In genomic region chr1:79660127-79660526, GRCh38 we compare ENCODE assay signal across 17 cellular contexts.
"Had no signal": no experiment of that assay in that cellular context is flagged by ENCODE, and none has a peak within 500 bp of the region (broad histone marks: within the 10 kb centered on the region; RNA-seq: fewer than 3 reads in every experiment).

No MANE protein-coding gene starts in this region.

- ATAC-seq: activated CD8-positive, alpha-beta memory T cell treated with anti-CD3 and anti-CD28 coated beads, Interleukin-2, amount 10 ng/mL, durations not matched to agents 7 days and 5 days; esophagus mucosa; naive thymus-derived CD4-positive, alpha-beta T cell; upper lobe of right lung had no signal

- DNase-seq: activated CD4-positive, alpha-beta memory T cell treated with anti-CD3 and anti-CD28 coated beads, Interleukin-2, amount 10 ng/mL, durations not matched to agents 7 days and 5 days; activated CD8-positive, alpha-beta memory T cell treated with anti-CD3 and anti-CD28 coated beads, Interleukin-2, amount 10 ng/mL, durations not matched to agents 7 days and 5 days; activated naive CD8-positive, alpha-beta T cell treated with anti-CD3 and anti-CD28 coated beads for 36 hours; amniotic stem cell; effector CD8-positive, alpha-beta T cell; mesenchymal stem cell; naive thymus-derived CD4-positive, alpha-beta T cell; stimulated activated CD4-positive, alpha-beta T cell treated with anti-CD3 and anti-CD28 coated beads, Interleukin-2, amount 100 ng/mL, for 48 hours; testis; upper lobe of right lung; WERI-Rb-1 had no signal

- H3K27ac ChIP-seq: cardiac muscle cell, prostate gland, right atrium auricular region, skin epidermis, testis, upper lobe of right lung, WERI-Rb-1 had no signal

- H3K36me3 Mint-ChIP-seq: activated CD8-positive, alpha-beta memory T cell treated with anti-CD3 and anti-CD28 coated beads, Interleukin-2, amount 10 ng/mL, durations not matched to agents 7 days and 5 days; activated naive CD8-positive, alpha-beta T cell treated with anti-CD3 and anti-CD28 coated beads for 36 hours; naive thymus-derived CD4-positive, alpha-beta T cell had no signal

- H3K4me1 Mint-ChIP-seq: activated CD4-positive, alpha-beta memory T cell treated with anti-CD3 and anti-CD28 coated beads, Interleukin-2, amount 10 ng/mL, durations not matched to agents 7 days and 5 days; activated CD8-positive, alpha-beta memory T cell treated with anti-CD3 and anti-CD28 coated beads, Interleukin-2, amount 10 ng/mL, durations not matched to agents 7 days and 5 days; activated naive CD8-positive, alpha-beta T cell treated with anti-CD3 and anti-CD28 coated beads for 36 hours; naive thymus-derived CD4-positive, alpha-beta T cell had no signal

- H3K27ac Mint-ChIP-seq: activated CD4-positive, alpha-beta memory T cell treated with anti-CD3 and anti-CD28 coated beads, Interleukin-2, amount 10 ng/mL, durations not matched to agents 7 days and 5 days; activated CD8-positive, alpha-beta memory T cell treated with anti-CD3 and anti-CD28 coated beads, Interleukin-2, amount 10 ng/mL, durations not matched to agents 7 days and 5 days; activated naive CD8-positive, alpha-beta T cell treated with anti-CD3 and anti-CD28 coated beads for 36 hours; dendritic cell treated with granulocyte-macrophage colony-stimulating factor and Interleukin-4, amounts not matched to agents 40 ng/mL and 50 ng/mL, for 4 days; naive thymus-derived CD4-positive, alpha-beta T cell had no signal

- H3K27me3 ChIP-seq: cardiac muscle cell, right atrium auricular region, testis, upper lobe of right lung had no signal

- H3K4me1 ChIP-seq: prostate gland, right atrium auricular region, testis, upper lobe of right lung had no signal

- H3K9me3 Mint-ChIP-seq: activated CD4-positive, alpha-beta memory T cell treated with anti-CD3 and anti-CD28 coated beads, Interleukin-2, amount 10 ng/mL, durations not matched to agents 7 days and 5 days had no signal

- H3K4me3 Mint-ChIP-seq: activated CD4-positive, alpha-beta memory T cell treated with anti-CD3 and anti-CD28 coated beads, Interleukin-2, amount 10 ng/mL, durations not matched to agents 7 days and 5 days; activated CD8-positive, alpha-beta memory T cell treated with anti-CD3 and anti-CD28 coated beads, Interleukin-2, amount 10 ng/mL, durations not matched to agents 7 days and 5 days; activated naive CD8-positive, alpha-beta T cell treated with anti-CD3 and anti-CD28 coated beads for 36 hours; dendritic cell treated with granulocyte-macrophage colony-stimulating factor and Interleukin-4, amounts not matched to agents 40 ng/mL and 50 ng/mL, for 4 days; naive thymus-derived CD4-positive, alpha-beta T cell had no signal

- H3K4me3 ChIP-seq: cardiac muscle cell, prostate gland, right atrium auricular region, skin epidermis, testis, upper lobe of right lung had no signal

- H3K27me3 Mint-ChIP-seq: activated CD4-positive, alpha-beta memory T cell treated with anti-CD3 and anti-CD28 coated beads, Interleukin-2, amount 10 ng/mL, durations not matched to agents 7 days and 5 days; activated CD8-positive, alpha-beta memory T cell treated with anti-CD3 and anti-CD28 coated beads, Interleukin-2, amount 10 ng/mL, durations not matched to agents 7 days and 5 days; activated naive CD8-positive, alpha-beta T cell treated with anti-CD3 and anti-CD28 coated beads for 36 hours; dendritic cell treated with granulocyte-macrophage colony-stimulating factor and Interleukin-4, amounts not matched to agents 40 ng/mL and 50 ng/mL, for 4 days; naive thymus-derived CD4-positive, alpha-beta T cell had no signal

- H3K36me3 ChIP-seq: cardiac muscle cell, prostate gland, right atrium auricular region, upper lobe of right lung, WERI-Rb-1 had no signal

- H3K9me3 ChIP-seq: prostate gland, right atrium auricular region, testis, upper lobe of right lung had no signal
